Comparison of ENCODE assay signal across 7 cellular contexts in genomic region chr11:68392822-68393221, GRCh38.
"Had no signal": no experiment of that assay in that cellular context is flagged by ENCODE, and none has a peak within 500 bp of the region (broad histone marks: within the 10 kb centered on the region; RNA-seq: fewer than 3 reads in every experiment).

No MANE protein-coding gene starts in this region.

- DNase-seq: H9, HCEC 1CT, HFFc6, IMR-90, KBM-7 had no signal

- H3K9me3 Mint-ChIP-seq: GM23338, H9, HFFc6 had no signal

- H3K4me3 ChIP-seq: GM23338 had no signal

- ATAC-seq: GM23338 had no signal

- H3K4me1 Mint-ChIP-seq: GM23338, H9 had no signal

- H3K27ac ChIP-seq: HL-60 had no signal

- H3K4me3 Mint-ChIP-seq: GM23338, H9, HFFc6 had no signal

- H3K27ac Mint-ChIP-seq: GM23338, H9, HFFc6 had no signal
